Comparison of ENCODE assay signal across 8 cellular contexts in the genomic region with DNA sequence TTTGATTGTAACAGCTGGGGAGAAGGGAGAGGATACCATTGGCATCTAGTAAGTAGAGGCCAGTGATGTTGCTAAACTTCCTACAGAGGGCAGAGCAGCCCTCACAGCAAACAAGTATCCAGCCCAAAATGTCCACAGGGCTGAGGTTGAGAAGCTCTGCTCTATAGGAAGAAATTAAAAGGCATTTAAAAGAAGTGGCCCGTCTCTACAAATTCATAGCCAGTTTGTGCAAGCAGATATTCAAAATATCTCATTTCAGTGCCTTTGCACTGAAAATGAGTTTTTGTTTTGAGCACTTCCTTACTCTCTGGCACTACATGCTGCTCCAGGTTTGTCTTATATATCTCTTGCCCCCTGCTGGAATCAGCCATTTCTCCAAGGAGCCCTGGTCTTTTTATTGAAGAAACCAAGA.
DNase-seq lines count a peak whose midpoint lies in the region; ATAC-seq and TF ChIP-seq lines count a peak whose summit lies in the region.

No MANE protein-coding gene starts in this region.

- peaks cover 1% of the 10 kb centered on the region for H3K4me1 Mint-ChIP-seq in mesothelial cell of epicardium

- no peaks in the 10 kb centered on the region for H3K9me3 ChIP-seq in AG04450 (ENCODE audit: control insufficient read depth, insufficient read depth, low read length)

- H3K36me3 Mint-ChIP-seq in mesothelial cell of epicardium, result no peaks in the 10 kb centered on the region

- H3K4me3 ChIP-seq in AG04450 (ENCODE audit: low read depth, low read length), result no peak overlapping the region

- no peaks in the 10 kb centered on the region for H3K27me3 Mint-ChIP-seq in mesothelial cell of epicardium (ENCODE audit: low read depth)

- H3K9me3 Mint-ChIP-seq in mesothelial cell of epicardium, result peaks cover 3% of the 10 kb centered on the region

- ATAC-seq in GM21367 (IDR thresholded peaks at IDR 0.05; ENCODE audit: unreplicated experiment), result peak; percentile 68
- ATAC-seq in HG03520 (IDR thresholded peaks at IDR 0.05; ENCODE audit: unreplicated experiment), result no peak

- DNase-seq in AG04450 (ENCODE audit: low read depth, low spot score) (peak; percentile 3), NCI-H510A (lab: John Stamatoyannopoulos, UW) (peak; percentile 11), dermis microvascular lymphatic vessel endothelial cell (ENCODE audit: low read depth in 2 of 2) (peak; percentile 52 to 66), mesothelial cell of epicardium (ENCODE audit: low spot score in 2 of 2, unreplicated experiment in 2 of 2) (no peak), NCI-H774 (lab: John Stamatoyannopoulos, UW) (no peak)
- DNase-seq in stimulated activated CD4-positive, alpha-beta T cell treated with anti-CD3 and anti-CD28 coated beads, Interleukin-4, amount 100 ng/mL, for 4 hours, result no peak

- POLR2A ChIA-PET in AG04450 (lab: Yijun Ruan, JAX), result no interaction called here

- TF ChIP-seq CTCF in AG04450 (IDR thresholded peaks at IDR 0.05; ENCODE audit: low read depth, low read length), result peak; percentile 57
- peak; percentile 35 for TF ChIP-seq CTCF in mesothelial cell of epicardium (IDR thresholded peaks at IDR 0.05; ENCODE audit: unreplicated experiment)

- no peak overlapping the region for H3K27ac ChIP-seq in AG04450 (ENCODE audit: low read depth, low read length)

- H3K27ac Mint-ChIP-seq in mesothelial cell of epicardium, result no peak overlapping the region

- peak overlapping the region; percentile 31 for H3K4me3 Mint-ChIP-seq in mesothelial cell of epicardium

- CTCF ChIA-PET in AG04450 (lab: Charles Lee), result interaction anchor here (0.6 to 3.8 kb wide), 35 partner anchors 9 to 633 kb away, joined by 3 to 35 read pairs (median 4); no protein-coding TSS in a partner anchor

- no peaks in the 10 kb centered on the region for H3K27me3 ChIP-seq in AG04450 (ENCODE audit: control insufficient read depth, insufficient read depth, low read length)

Comparison
In these comparisons a context has a peak if more than half of its experiments do, and no peak if none do; other contexts are left out.
1. DNase-seq: peak in AG04450 (single experiment), NCI-H510A (single experiment) and dermis microvascular lymphatic vessel endothelial cell (2 of 2); none in mesothelial cell of epicardium (0 of 2), stimulated activated CD4-positive, alpha-beta T cell treated with anti-CD3 and anti-CD28 coated beads, Interleukin-4, amount 100 ng/mL, for 4 hours (0 of 2) and NCI-H774 (single experiment).